ENCODE assay signal across 10 cellular contexts in genomic region chr15:51874751-51875644, GRCh38. TPM values are rescaled to one million over a fixed set of nuclear protein-coding genes. Genes with fewer than 3 reads are reported as not detected.
DNase-seq lines count a peak whose midpoint lies in the region; ATAC-seq and TF ChIP-seq lines count a peak whose summit lies in the region.
"Had no signal": no experiment of that assay in that cellular context is flagged by ENCODE, and none has a peak within 500 bp of the region (broad histone marks: within the 10 kb centered on the region; RNA-seq: fewer than 3 reads in every experiment).

No MANE protein-coding gene starts in this region.

- no peaks in the 10 kb centered on the region for H3K9me3 ChIP-seq in mucosa of descending colon

- peak; percentile 84 for ATAC-seq in mucosa of descending colon
- no peak for ATAC-seq in GM21825 (IDR thresholded peaks at IDR 0.05; ENCODE audit: unreplicated experiment)
- no peak for ATAC-seq in T-cell (replicated peaks in 1 of 4)

- CTCF ChIA-PET in T-cell (lab: Charles Lee) = no interaction called here

- H3K4me1 Mint-ChIP-seq in endothelial cell (ENCODE audit: unreplicated experiment) (no peaks in the 10 kb centered on the region), T-cell (peaks cover 11 to 34% (median 23%) of the 10 kb centered on the region in 3 donors)

- POLR2A ChIA-PET in T-cell (lab: Charles Lee) = no interaction called here

- DNase-seq in AG09319 (ENCODE audit: extremely low read depth, low read depth) (peak; percentile 85), NCI-H460 (ENCODE audit: extremely low read depth, low read depth) (peak; percentile 94), endothelial cell (ENCODE audit: low spot score) (no peak), mucosa of descending colon (peak in 2 of 3 donors; percentile 28 to 37), amygdala (lab: John Stamatoyannopoulos, UW) (no peak), NCI-H2029 (lab: John Stamatoyannopoulos, UW) (no peak), T-cell (no peak)
- DNase-seq: activated naive CD4-positive, alpha-beta T cell treated with anti-CD3 and anti-CD28 coated beads, Interleukin-2, amount 50 U/mL, for 16 hours; GF-D8 had no signal

- no peaks in the 10 kb centered on the region for H3K27me3 Mint-ChIP-seq in endothelial cell (ENCODE audit: unreplicated experiment)
- no peaks in the 10 kb centered on the region for H3K27me3 Mint-ChIP-seq in T-cell

- intact Hi-C loops in mucosa of descending colon (cut with DNase I, micrococcal nuclease) = no loop called here

- H3K36me3 Mint-ChIP-seq in endothelial cell (ENCODE audit: low read depth, unreplicated experiment) = peaks cover 15% of the 10 kb centered on the region
- H3K36me3 Mint-ChIP-seq in T-cell = peaks cover 47% of the 10 kb centered on the region

- peaks cover 24% of the 10 kb centered on the region for H3K4me1 ChIP-seq in mucosa of descending colon (ENCODE audit: low read depth)

- H3K4me3 ChIP-seq in mucosa of descending colon = no peak overlapping the region

- H3K27ac Mint-ChIP-seq in endothelial cell (ENCODE audit: unreplicated experiment) (peak overlapping the region; percentile 58), T-cell (peak overlapping the region in 1 of 2 donors; percentile 41)

- peaks cover 4% of the 10 kb centered on the region for H3K9me3 Mint-ChIP-seq in endothelial cell (ENCODE audit: unreplicated experiment)
- H3K9me3 Mint-ChIP-seq in T-cell = no peaks in the 10 kb centered on the region

- no peak for TF ChIP-seq CTCF in AG09319 (IDR thresholded peaks at IDR 0.05; ENCODE audit: low read depth, low read length)
- TF ChIP-seq CTCF in endothelial cell (IDR thresholded peaks at IDR 0.05; ENCODE audit: unreplicated experiment) = no peak
- TF ChIP-seq CTCF in mucosa of descending colon (IDR thresholded peaks at IDR 0.05) = no peak

- H3K36me3 ChIP-seq in mucosa of descending colon (ENCODE audit: low read depth) = no peaks in the 10 kb centered on the region

- H3K4me3 Mint-ChIP-seq in endothelial cell (ENCODE audit: unreplicated experiment) (no peak overlapping the region), T-cell (no peak overlapping the region)

RNA-seq across cellular contexts. Expression of gene TMOD3, which starts 45.5 kb away (rescaled TPM):
- 59.0 and 60.7 TPM in 2 replicates for total RNA-seq in NCI-H460 (2014; rRNA removed; shearing (Covaris generic))
- 18.0 and 23.0 TPM in 2 replicates for polyA plus RNA-seq in NCI-H460 (2014; cell fraction: nucleus; rRNA removed)
- 51.0 TPM for total RNA-seq in endothelial cell (ENCODE audit: unreplicated experiment)
- 10 to 100 TPM; 43.8 to 65.2 (median 63.7) TPM for total RNA-seq in mucosa of descending colon
- total RNA-seq in T-cell = 10 to 100 TPM; 47.2 to 55.8 (median 53.4) TPM

Comparison
In these comparisons a context has a peak if more than half of its experiments do, and no peak if none do; other contexts are left out.
1. DNase-seq: peak in AG09319 (single experiment), NCI-H460 (single experiment) and mucosa of descending colon (2 of 3); none in endothelial cell (single experiment), amygdala (0 of 56), NCI-H2029 (single experiment) and T-cell (0 of 34).